ENCODE assay signal across 8 cellular contexts in genomic region chr6:29553268-29554057, GRCh38. TPM values are rescaled to one million over a fixed set of nuclear protein-coding genes. Genes with fewer than 3 reads are reported as not detected.
A peak's percentile ranks its signal among the peaks of the same experiment; 100 is the strongest.
DNase-seq lines count a peak whose midpoint lies in the region; ATAC-seq and TF ChIP-seq lines count a peak whose summit lies in the region.

No MANE protein-coding gene starts in this region.

- H3K27ac ChIP-seq in gastroesophageal sphincter (peak overlapping the region in 3 of 4 donors; percentile 25 to 50 (median 49)), osteoblast (ENCODE audit: low read depth, low read length) (no peak overlapping the region)

- no peaks in the 10 kb centered on the region for H3K36me3 ChIP-seq in gastroesophageal sphincter
- no peaks in the 10 kb centered on the region for H3K36me3 ChIP-seq in osteoblast (ENCODE audit: insufficient read depth, low read length)

- no peak for TF ChIP-seq EP300 in gastroesophageal sphincter (IDR thresholded peaks at IDR 0.05)

- no peak for TF ChIP-seq POLR2A in gastroesophageal sphincter (IDR thresholded peaks at IDR 0.05)

- peak overlapping the region; percentile 7 to 51 for H3K4me3 ChIP-seq in gastroesophageal sphincter
- peak overlapping the region; percentile 28 for H3K4me3 ChIP-seq in osteoblast (ENCODE audit: insufficient read depth, low read length)

- H3K4me2 ChIP-seq in osteoblast (ENCODE audit: insufficient read depth, low read length), result peak overlapping the region; percentile 58

- peak overlapping the region; percentile 74 for H3K4me3 Mint-ChIP-seq in activated T-cell treated with anti-CD3 and anti-CD28 coated beads, Interleukin-2, amount 50 U/mL, for 4 hours

- H3K79me2 ChIP-seq in osteoblast (ENCODE audit: insufficient read depth, low read length), result no peaks in the 10 kb centered on the region

- peak; percentile 32 for DNase-seq in stimulated activated CD4-positive, alpha-beta T cell treated with anti-CD3 and anti-CD28 coated beads, Interleukin-12 subunit alpha, Interleukin-12 subunit beta, amount 100 ng/mL, for 4 hours
- DNase-seq in stimulated activated CD4-positive, alpha-beta T cell treated with anti-CD3 and anti-CD28 coated beads, Interleukin-1b, Interleukin-23, amount 100 ng/mL, for 48 hours, result no peak
- DNase-seq in activated T-cell treated with anti-CD3 and anti-CD28 coated beads, Interleukin-2, amount 50 U/mL, for 4 hours, result no peak
- DNase-seq in osteoblast (ENCODE audit: insufficient read length, low spot score, missing footprints) (peak; percentile 89), cerebellar nuclear complex (lab: John Stamatoyannopoulos, UW) (no peak), 8988T (no peak)

- no peaks in the 10 kb centered on the region for H3K36me3 Mint-ChIP-seq in activated T-cell treated with anti-CD3 and anti-CD28 coated beads, Interleukin-2, amount 50 U/mL, for 4 hours (ENCODE audit: insufficient read depth)

- peaks cover 0 to 22% (median 12%) of the 10 kb centered on the region in 3 donors for H3K4me1 ChIP-seq in gastroesophageal sphincter
- H3K4me1 ChIP-seq in osteoblast (ENCODE audit: insufficient read depth, low read length), result peaks cover 3% of the 10 kb centered on the region

- H2AFZ ChIP-seq in osteoblast (ENCODE audit: low read length), result peak overlapping the region; percentile 29

- H3K27me3 Mint-ChIP-seq in activated T-cell treated with anti-CD3 and anti-CD28 coated beads, Interleukin-2, amount 50 U/mL, for 4 hours (ENCODE audit: low read depth), result peaks cover 45% of the 10 kb centered on the region

- H3K4me1 Mint-ChIP-seq in activated T-cell treated with anti-CD3 and anti-CD28 coated beads, Interleukin-2, amount 50 U/mL, for 4 hours (ENCODE audit: low read depth), result peaks cover 14% of the 10 kb centered on the region

- WGBS in gastroesophageal sphincter (ENCODE audit: low coverage in 1 of 2), 2 donors, result 0% methylated on average over 5 of the region's 83 CpGs; no CpG with 5 or more reads in 1 of the 2 donors

- peak; percentile 67 to 72 for ATAC-seq in activated T-cell treated with anti-CD3 and anti-CD28 coated beads, Interleukin-2, amount 50 U/mL, for 4 hours
- ATAC-seq in gastroesophageal sphincter (peak; percentile 91), GM21717 (IDR thresholded peaks at IDR 0.05; ENCODE audit: unreplicated experiment) (no peak)

- H3K27me3 ChIP-seq in gastroesophageal sphincter (peaks cover 54% of the 10 kb centered on the region), osteoblast (ENCODE audit: insufficient read depth, low read length) (peaks cover 23% of the 10 kb centered on the region)

- no peaks in the 10 kb centered on the region for H4K20me1 ChIP-seq in osteoblast (ENCODE audit: insufficient read depth, low read length)

- no peaks in the 10 kb centered on the region for H3K9me3 Mint-ChIP-seq in activated T-cell treated with anti-CD3 and anti-CD28 coated beads, Interleukin-2, amount 50 U/mL, for 4 hours

- H3K9me3 ChIP-seq in gastroesophageal sphincter, result no peaks in the 10 kb centered on the region
- H3K9me3 ChIP-seq in osteoblast (ENCODE audit: low read depth, low read length), result no peaks in the 10 kb centered on the region

- TF ChIP-seq CTCF in gastroesophageal sphincter (IDR thresholded peaks at IDR 0.05) (peak in 1 of 4 experiments; percentile 29), osteoblast (IDR thresholded peaks at IDR 0.05; ENCODE audit: extremely low read depth, low read depth, low read length) (no peak)

RNA-seq across cellular contexts. Expression of gene UBD, which starts 6.1 kb away (rescaled TPM):
- 1 to 10 TPM; 1.6 to 3.5 (median 3.3) TPM for total RNA-seq in activated T-cell treated with anti-CD3 and anti-CD28 coated beads, Interleukin-2, amount 50 U/mL, for 4 hours
- total RNA-seq in gastroesophageal sphincter (under 1 TPM in 3 of 4 donors, not detected in 1; 0.31 to 0.47 (median 0.40) TPM), osteoblast (not detected in 2 replicates)

RNA-seq across cellular contexts. Expression of gene OR2H2, which starts 31.5 kb away (rescaled TPM):
- not detected for total RNA-seq in activated T-cell treated with anti-CD3 and anti-CD28 coated beads, Interleukin-2, amount 50 U/mL, for 4 hours
- total RNA-seq in gastroesophageal sphincter (not detected), osteoblast (not detected in 2 replicates)

Comparison
In these comparisons a context has a peak if more than half of its experiments do, and no peak if none do; other contexts are left out.
1. DNase-seq: peak in stimulated activated CD4-positive, alpha-beta T cell treated with anti-CD3 and anti-CD28 coated beads, Interleukin-12 subunit alpha, Interleukin-12 subunit beta, amount 100 ng/mL, for 4 hours (single experiment) and osteoblast (single experiment); none in stimulated activated CD4-positive, alpha-beta T cell treated with anti-CD3 and anti-CD28 coated beads, Interleukin-1b, Interleukin-23, amount 100 ng/mL, for 48 hours (single experiment), activated T-cell treated with anti-CD3 and anti-CD28 coated beads, Interleukin-2, amount 50 U/mL, for 4 hours (single experiment), cerebellar nuclear complex (0 of 2) and 8988T (single experiment).